Comparison of ENCODE assay signal across 8 cellular contexts in the genomic region with DNA sequence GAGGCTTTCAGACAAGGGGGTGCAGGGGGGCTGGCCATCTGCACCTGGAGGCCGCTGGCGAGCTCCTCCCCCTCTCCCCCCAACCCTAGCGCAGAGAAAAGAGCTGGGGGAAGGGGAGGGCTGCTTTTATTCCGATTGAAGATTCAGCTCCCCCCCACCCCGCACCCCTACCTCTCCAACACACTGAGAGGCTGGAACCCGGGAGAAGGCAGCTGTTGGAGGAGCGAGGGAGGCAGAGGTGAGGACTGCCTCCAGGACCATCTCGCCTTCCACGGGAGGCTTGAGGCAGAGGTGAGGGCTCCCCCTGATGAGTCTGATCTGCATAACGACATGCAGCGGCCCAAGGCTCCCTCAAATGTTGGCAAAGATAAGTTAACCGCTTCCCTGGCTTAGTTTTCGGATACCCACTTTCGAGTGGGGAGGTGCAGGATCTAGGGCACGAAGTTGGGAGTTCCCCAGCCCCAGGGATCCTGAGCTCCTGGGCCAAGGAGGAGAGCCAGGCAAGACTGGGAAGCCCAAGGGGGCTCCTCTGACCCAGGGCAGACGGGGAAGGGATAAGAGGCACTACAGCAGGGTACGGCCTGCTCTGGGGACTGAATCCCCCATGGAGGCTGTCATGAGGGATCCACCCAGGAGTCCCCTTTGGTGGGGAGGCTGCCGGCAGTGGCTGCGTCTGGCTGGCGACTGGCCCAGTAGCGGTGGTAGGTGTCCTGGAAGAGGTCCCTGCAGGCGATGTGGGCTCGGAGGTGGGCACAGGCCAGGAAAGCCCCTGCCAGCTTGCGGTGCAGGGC. TPM values are rescaled to one million over a fixed set of nuclear protein-coding genes. Genes with fewer than 3 reads are reported as not detected.
DNase-seq lines count a peak whose midpoint lies in the region; ATAC-seq and TF ChIP-seq lines count a peak whose summit lies in the region.

No MANE protein-coding gene starts in this region.

- peaks cover 8% of the 10 kb centered on the region for H3K4me1 ChIP-seq in iPS-18a (ENCODE audit: control insufficient read depth, low read depth, low read length)
- peaks cover 10 to 16% of the 10 kb centered on the region in 2 donors for H3K4me1 ChIP-seq in thyroid gland

- no peak for TF ChIP-seq POLR2A in thyroid gland (IDR thresholded peaks at IDR 0.05)

- 79 to 92% methylated on average over 17 to 21 of the region's 24 CpGs for WGBS in thyroid gland, 2 donors

- H3K27ac Mint-ChIP-seq in activated naive CD4-positive, alpha-beta T cell treated with anti-CD3 and anti-CD28 coated beads for 36 hours = peak overlapping the region; percentile 95

- H3K9me3 Mint-ChIP-seq in activated naive CD4-positive, alpha-beta T cell treated with anti-CD3 and anti-CD28 coated beads for 36 hours = no peaks in the 10 kb centered on the region

- CTCF ChIA-PET in activated naive CD4-positive, alpha-beta T cell treated with anti-CD3 and anti-CD28 coated beads for 36 hours (lab: Charles Lee) = interaction anchor here (1.3 kb wide), 1 partner anchor 57 kb away, joined by 3 read pairs; no protein-coding TSS in a partner anchor

- H3K9me3 ChIP-seq in iPS-18a (ENCODE audit: control insufficient read depth, low read depth, low read length) (no peaks in the 10 kb centered on the region), thyroid gland (no peaks in the 10 kb centered on the region)

- no peak for ATAC-seq in GM19035 (IDR thresholded peaks at IDR 0.05; ENCODE audit: unreplicated experiment)

- H3K4me3 Mint-ChIP-seq in activated naive CD4-positive, alpha-beta T cell treated with anti-CD3 and anti-CD28 coated beads for 36 hours = peak overlapping the region; percentile 87

- H3K4me3 ChIP-seq in iPS-18a (ENCODE audit: low read length) = no peak overlapping the region
- H3K4me3 ChIP-seq in thyroid gland (replicated peaks in 1 of 3) = peak overlapping the region in 1 of 3 donors; percentile 83

- H3K27me3 ChIP-seq in iPS-18a (ENCODE audit: control insufficient read depth, insufficient read depth, low read length) (no peaks in the 10 kb centered on the region), thyroid gland (no peaks in the 10 kb centered on the region)

- peaks cover 10% of the 10 kb centered on the region for H3K36me3 ChIP-seq in iPS-18a (ENCODE audit: control insufficient read depth, low read depth, low read length)
- peaks cover 0 to 12% of the 10 kb centered on the region in 2 donors for H3K36me3 ChIP-seq in thyroid gland

- peak; percentile 48 for DNase-seq in activated naive CD4-positive, alpha-beta T cell treated with anti-CD3 and anti-CD28 coated beads for 36 hours
- no peak for DNase-seq in activated naive CD4-positive, alpha-beta T cell treated with anti-CD3 and anti-CD28 coated beads, Interleukin-2, amount 50 U/mL, for 16 hours
- DNase-seq in thyroid gland = peak; percentile 19 to 27
- DNase-seq in NCI-H128 (lab: John Stamatoyannopoulos, UW; ENCODE audit: unreplicated experiment) = no peak
- DNase-seq in GM03348 (ENCODE audit: low spot score) = no peak

- peaks cover 7% of the 10 kb centered on the region for H3K4me1 Mint-ChIP-seq in activated naive CD4-positive, alpha-beta T cell treated with anti-CD3 and anti-CD28 coated beads for 36 hours (ENCODE audit: low read depth)

- peak overlapping the region; percentile 85 for H3K9ac ChIP-seq in iPS-18a (ENCODE audit: low read length)

- no peak for TF ChIP-seq CTCF in VCaP (conservative IDR thresholded peaks at IDR 0.05)
- TF ChIP-seq CTCF in thyroid gland (IDR thresholded peaks at IDR 0.05) = no peak

- intact Hi-C loops in activated naive CD4-positive, alpha-beta T cell treated with anti-CD3 and anti-CD28 coated beads for 36 hours (cut with micrococcal nuclease) = loop anchor here (2.0 kb wide), 2 partner anchors 29 to 77 kb away; no protein-coding TSS in a partner anchor
- intact Hi-C loops in thyroid gland (cut with DNase I) = no loop called here

- H3K36me3 Mint-ChIP-seq in activated naive CD4-positive, alpha-beta T cell treated with anti-CD3 and anti-CD28 coated beads for 36 hours (ENCODE audit: low read depth) = no peaks in the 10 kb centered on the region

- H3K27ac ChIP-seq in VCaP = peak overlapping the region; percentile 77
- H3K27ac ChIP-seq in iPS-18a (ENCODE audit: low read length) = no peak overlapping the region
- peak overlapping the region; percentile 39 to 72 (median 60) for H3K27ac ChIP-seq in thyroid gland

- H3K27me3 Mint-ChIP-seq in activated naive CD4-positive, alpha-beta T cell treated with anti-CD3 and anti-CD28 coated beads for 36 hours (ENCODE audit: low read depth) = no peaks in the 10 kb centered on the region

RNA-seq across cellular contexts. Expression of a gene that starts 1.2 kb away (rescaled TPM):
- 1 to 10 TPM; 6.2 to 9.2 TPM for total RNA-seq in activated naive CD4-positive, alpha-beta T cell treated with anti-CD3 and anti-CD28 coated beads for 36 hours
- 10 to 100 TPM; 14.2 to 22.5 (median 17.0) TPM for total RNA-seq in thyroid gland

RNA-seq across cellular contexts. Expression of a gene that starts 25.1 kb away (rescaled TPM):
- 10 to 100 TPM; 19.8 to 21.3 TPM for total RNA-seq in activated naive CD4-positive, alpha-beta T cell treated with anti-CD3 and anti-CD28 coated beads for 36 hours
- 10 to 100 TPM; 39.2 to 73.0 (median 54.7) TPM for total RNA-seq in thyroid gland

RNA-seq across cellular contexts. Expression of a gene that starts 25.3 kb away (rescaled TPM):
- 1 to 10 TPM; 4.4 to 4.7 TPM for total RNA-seq in activated naive CD4-positive, alpha-beta T cell treated with anti-CD3 and anti-CD28 coated beads for 36 hours
- 10 to 100 TPM; 18.3 to 49.7 (median 25.1) TPM for total RNA-seq in thyroid gland

RNA-seq across cellular contexts. Expression of a gene that starts 58.7 kb away (rescaled TPM):
- total RNA-seq in activated naive CD4-positive, alpha-beta T cell treated with anti-CD3 and anti-CD28 coated beads for 36 hours = 10 to 100 TPM; 23.0 to 25.0 TPM
- total RNA-seq in thyroid gland = 1 to 10 TPM; 3.3 to 8.5 (median 4.5) TPM

RNA-seq across cellular contexts. Expression of a gene that starts 59.4 kb away (rescaled TPM):
- 100 to 1,000 TPM; 264 to 312 TPM for total RNA-seq in activated naive CD4-positive, alpha-beta T cell treated with anti-CD3 and anti-CD28 coated beads for 36 hours
- total RNA-seq in thyroid gland = 10 to 100 TPM; 38.2 to 80.5 (median 55.1) TPM

Comparison
In these comparisons a context has a peak if more than half of its experiments do, and no peak if none do; other contexts are left out.
1. DNase-seq: peak in activated naive CD4-positive, alpha-beta T cell treated with anti-CD3 and anti-CD28 coated beads for 36 hours (single experiment) and thyroid gland (2 of 2); none in activated naive CD4-positive, alpha-beta T cell treated with anti-CD3 and anti-CD28 coated beads, Interleukin-2, amount 50 U/mL, for 16 hours (single experiment), NCI-H128 (single experiment) and GM03348 (single experiment).